ENCODE assay signal across 10 cellular contexts in genomic region chr10:60148266-60148840, GRCh38.
A peak's percentile ranks its signal among the peaks of the same experiment; 100 is the strongest.
DNase-seq lines count a peak whose midpoint lies in the region; ATAC-seq and TF ChIP-seq lines count a peak whose summit lies in the region.
"Had no signal": no experiment of that assay in that cellular context is flagged by ENCODE, and none has a peak within 500 bp of the region (broad histone marks: within the 10 kb centered on the region; RNA-seq: fewer than 3 reads in every experiment).

No MANE protein-coding gene starts in this region.

- H3K9me3 ChIP-seq in prostate gland = no peaks in the 10 kb centered on the region

- no peaks in the 10 kb centered on the region for H3K4me1 ChIP-seq in prostate gland (replicated peaks)

- no peak for TF ChIP-seq CTCF in fibroblast of mammary gland (conservative IDR thresholded peaks at IDR 0.05; ENCODE audit: control insufficient read depth, insufficient read depth, low read depth, low read length)
- TF ChIP-seq CTCF in prostate gland (IDR thresholded peaks at IDR 0.05) = no peak

- no peak for ATAC-seq in HG03108 (IDR thresholded peaks at IDR 0.05; ENCODE audit: unreplicated experiment)

- H3K36me3 ChIP-seq in prostate gland = no peaks in the 10 kb centered on the region

- no peak overlapping the region for H3K4me3 ChIP-seq in fibroblast of mammary gland (ENCODE audit: control insufficient read depth, low read depth, low read length)
- H3K4me3 ChIP-seq in prostate gland = no peak overlapping the region

- no peak for TF ChIP-seq POLR2A in prostate gland (IDR thresholded peaks at IDR 0.05)

- intact Hi-C loops in prostate gland (cut with DNase I) = no loop called here

- no peaks in the 10 kb centered on the region for H3K27me3 ChIP-seq in prostate gland (replicated peaks; ENCODE audit: insufficient read depth)

- H3K27ac ChIP-seq in prostate gland = no peak overlapping the region

- DNase-seq in DMS53 treated with DMSO at 0.1 percent for 48 hours (lab: John Stamatoyannopoulos, UW; ENCODE audit: unreplicated experiment) (peak; percentile 78), RKO (ENCODE audit: low spot score) (peak; percentile 19), fibroblast of mammary gland (ENCODE audit: low read depth) (peak; percentile 92), prostate gland (ENCODE audit: low spot score) (peak; percentile 70), NCI-H2081 treated with DMSO at 0.1 percent for 48 hours (lab: John Stamatoyannopoulos, UW) (no peak), activated T-cell treated with anti-CD3 and anti-CD28 coated beads for 4 hours (no peak)
- DNase-seq in stimulated activated CD4-positive, alpha-beta T cell treated with anti-CD3 and anti-CD28 coated beads, Interleukin-4, amount 100 ng/mL, for 24 hours = no peak
- DNase-seq: NCI-H1930, T-helper 1 cell had no signal

Comparison
In these comparisons a context has a peak if more than half of its experiments do, and no peak if none do; other contexts are left out.
1. DNase-seq: peak in DMS53 treated with DMSO at 0.1 percent for 48 hours (single experiment), RKO (single experiment), fibroblast of mammary gland (single experiment) and prostate gland (single experiment); none in stimulated activated CD4-positive, alpha-beta T cell treated with anti-CD3 and anti-CD28 coated beads, Interleukin-4, amount 100 ng/mL, for 24 hours (single experiment), NCI-H2081 treated with DMSO at 0.1 percent for 48 hours (single experiment) and activated T-cell treated with anti-CD3 and anti-CD28 coated beads for 4 hours (single experiment).